Comparison of ENCODE assay signal across 14 cellular contexts in the genomic region with DNA sequence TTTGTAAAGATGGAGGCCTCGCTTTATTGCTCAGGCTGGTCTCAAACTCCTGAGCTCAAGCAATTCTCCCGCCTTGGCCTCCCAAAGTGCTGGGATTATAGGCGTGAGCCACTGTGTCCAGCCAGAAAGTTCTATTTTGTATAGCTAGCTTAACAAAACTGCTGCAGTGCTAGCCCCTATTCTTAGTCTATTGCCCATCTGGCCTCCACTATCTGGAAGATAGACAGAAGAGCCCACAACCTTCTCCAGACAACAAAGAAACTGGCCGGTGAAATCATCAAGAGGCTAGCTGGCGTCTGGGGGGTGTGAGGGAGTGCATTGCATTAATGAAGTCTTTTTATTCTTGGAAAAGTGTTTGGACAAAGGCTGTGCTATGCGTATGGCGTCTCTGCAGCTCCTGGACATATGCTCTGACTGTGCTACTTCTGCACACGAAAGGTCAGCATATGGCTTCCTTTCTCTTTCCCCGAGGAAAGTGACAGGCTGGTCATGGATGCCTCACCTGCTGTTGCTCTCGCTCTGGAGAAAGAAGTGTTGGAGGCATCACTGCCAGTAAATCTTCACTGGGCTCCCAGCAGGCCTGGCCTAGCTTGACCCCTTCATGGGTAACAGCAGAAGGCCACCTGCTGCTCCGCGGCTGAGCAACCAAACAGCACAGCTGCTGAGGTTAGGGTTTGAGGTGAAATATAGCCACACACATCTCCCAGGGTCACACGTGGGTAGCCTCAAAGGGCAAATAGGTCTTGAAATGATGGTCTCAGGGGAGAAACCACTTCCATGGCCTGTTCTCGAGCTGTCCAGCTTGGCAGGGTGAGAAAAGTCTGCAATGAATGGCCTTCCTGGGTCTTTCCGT.
DNase-seq lines count a peak whose midpoint lies in the region; ATAC-seq lines count a peak whose summit lies in the region.
"Had no signal": no experiment of that assay in that cellular context is flagged by ENCODE, and none has a peak within 500 bp of the region (broad histone marks: within the 10 kb centered on the region; RNA-seq: fewer than 3 reads in every experiment).

No MANE protein-coding gene starts in this region.

- peaks cover 9% of the 10 kb centered on the region for H3K4me1 Mint-ChIP-seq in activated T-cell treated with anti-CD3 and anti-CD28 coated beads, Interleukin-2, amount 50 U/mL, for 72 hours (ENCODE audit: low read depth)
- no peaks in the 10 kb centered on the region for H3K4me1 Mint-ChIP-seq in activated T-cell treated with anti-CD3 and anti-CD28 coated beads, Interleukin-2, amount 50 U/mL, for 4 hours (ENCODE audit: low read depth)
- peaks cover 20% of the 10 kb centered on the region for H3K4me1 Mint-ChIP-seq in stimulated activated effector memory CD8-positive, alpha-beta T cell treated with anti-CD3 and anti-CD28 coated beads, Interleukin-12 subunit alpha, Interleukin-12 subunit beta, amount 100 ng/mL, for 72 hours
- H3K4me1 Mint-ChIP-seq: activated naive CD8-positive, alpha-beta T cell treated with anti-CD3 and anti-CD28 coated beads, Interleukin-2, amount 10 ng/mL, durations not matched to agents 7 days and 5 days had no signal

- peak; percentile 18 to 36 for ATAC-seq in activated T-cell treated with anti-CD3 and anti-CD28 coated beads, Interleukin-2, amount 50 U/mL, for 72 hours (replicated peaks in 1 of 2)
- ATAC-seq in activated T-cell treated with anti-CD3 and anti-CD28 coated beads, Interleukin-2, amount 50 U/mL, for 4 hours, result no peak
- ATAC-seq in stimulated activated effector memory CD8-positive, alpha-beta T cell treated with anti-CD3 and anti-CD28 coated beads, Interleukin-12 subunit alpha, Interleukin-12 subunit beta, amount 100 ng/mL, for 72 hours, result peak; percentile 72
- ATAC-seq in HG03432 (IDR thresholded peaks at IDR 0.05; ENCODE audit: unreplicated experiment), result no peak
- ATAC-seq: A549, left colon had no signal

- DNase-seq in activated T-cell treated with anti-CD3 and anti-CD28 coated beads, Interleukin-2, amount 50 U/mL, for 72 hours, result no peak
- no peak for DNase-seq in activated T-cell treated with anti-CD3 and anti-CD28 coated beads, Interleukin-2, amount 50 U/mL, for 4 hours
- DNase-seq in MV-4-11 (lab: John Stamatoyannopoulos, UW) (peak; percentile 31), cerebellum (ENCODE audit: low spot score) (peak; percentile 78), HK-2 (ENCODE audit: unreplicated experiment) (no peak), HuH-7.5 (ENCODE audit: low spot score) (no peak)
- peak in 1 of 2 donors; percentile 73 for DNase-seq in stimulated activated effector memory CD8-positive, alpha-beta T cell treated with anti-CD3 and anti-CD28 coated beads, Interleukin-12 subunit alpha, Interleukin-12 subunit beta, amount 100 ng/mL, for 72 hours (ENCODE audit: low spot score in 2 of 2)
- DNase-seq: activated naive CD8-positive, alpha-beta T cell treated with anti-CD3 and anti-CD28 coated beads, Interleukin-2, amount 10 ng/mL, durations not matched to agents 7 days and 5 days; left colon; NCI-H1436 treated with DMSO at 0.1 percent for 48 hours; stimulated activated CD8-positive, alpha-beta memory T cell treated with anti-CD3 and anti-CD28 coated beads, Interleukin-4, amount 100 ng/mL, for 48 hours had no signal

- peaks cover 35% of the 10 kb centered on the region for H3K27me3 Mint-ChIP-seq in activated T-cell treated with anti-CD3 and anti-CD28 coated beads, Interleukin-2, amount 50 U/mL, for 72 hours (ENCODE audit: low read depth)
- peaks cover 13% of the 10 kb centered on the region for H3K27me3 Mint-ChIP-seq in activated T-cell treated with anti-CD3 and anti-CD28 coated beads, Interleukin-2, amount 50 U/mL, for 4 hours (ENCODE audit: low read depth)

- no peaks in the 10 kb centered on the region for H3K9me3 Mint-ChIP-seq in activated T-cell treated with anti-CD3 and anti-CD28 coated beads, Interleukin-2, amount 50 U/mL, for 72 hours
- no peaks in the 10 kb centered on the region for H3K9me3 Mint-ChIP-seq in activated T-cell treated with anti-CD3 and anti-CD28 coated beads, Interleukin-2, amount 50 U/mL, for 4 hours
- no peaks in the 10 kb centered on the region for H3K9me3 Mint-ChIP-seq in stimulated activated effector memory CD8-positive, alpha-beta T cell treated with anti-CD3 and anti-CD28 coated beads, Interleukin-12 subunit alpha, Interleukin-12 subunit beta, amount 100 ng/mL, for 72 hours
- H3K9me3 Mint-ChIP-seq: activated naive CD8-positive, alpha-beta T cell treated with anti-CD3 and anti-CD28 coated beads, Interleukin-2, amount 10 ng/mL, durations not matched to agents 7 days and 5 days had no signal

- no peaks in the 10 kb centered on the region for H3K36me3 Mint-ChIP-seq in activated T-cell treated with anti-CD3 and anti-CD28 coated beads, Interleukin-2, amount 50 U/mL, for 72 hours (ENCODE audit: insufficient read depth in 2 of 2)
- no peaks in the 10 kb centered on the region for H3K36me3 Mint-ChIP-seq in activated T-cell treated with anti-CD3 and anti-CD28 coated beads, Interleukin-2, amount 50 U/mL, for 4 hours (ENCODE audit: insufficient read depth)
- H3K36me3 Mint-ChIP-seq in stimulated activated effector memory CD8-positive, alpha-beta T cell treated with anti-CD3 and anti-CD28 coated beads, Interleukin-12 subunit alpha, Interleukin-12 subunit beta, amount 100 ng/mL, for 72 hours, result no peaks in the 10 kb centered on the region
- H3K36me3 Mint-ChIP-seq: activated naive CD8-positive, alpha-beta T cell treated with anti-CD3 and anti-CD28 coated beads, Interleukin-2, amount 10 ng/mL, durations not matched to agents 7 days and 5 days had no signal

- H3K27ac Mint-ChIP-seq in activated T-cell treated with anti-CD3 and anti-CD28 coated beads, Interleukin-2, amount 50 U/mL, for 72 hours, result no peak overlapping the region
- H3K27ac Mint-ChIP-seq in stimulated activated effector memory CD8-positive, alpha-beta T cell treated with anti-CD3 and anti-CD28 coated beads, Interleukin-12 subunit alpha, Interleukin-12 subunit beta, amount 100 ng/mL, for 72 hours, result peak overlapping the region; percentile 65
- H3K27ac Mint-ChIP-seq: activated naive CD8-positive, alpha-beta T cell treated with anti-CD3 and anti-CD28 coated beads, Interleukin-2, amount 10 ng/mL, durations not matched to agents 7 days and 5 days had no signal

- H3K4me3 Mint-ChIP-seq in activated T-cell treated with anti-CD3 and anti-CD28 coated beads, Interleukin-2, amount 50 U/mL, for 72 hours, result no peak overlapping the region
- no peak overlapping the region for H3K4me3 Mint-ChIP-seq in activated T-cell treated with anti-CD3 and anti-CD28 coated beads, Interleukin-2, amount 50 U/mL, for 4 hours
- no peak overlapping the region for H3K4me3 Mint-ChIP-seq in stimulated activated effector memory CD8-positive, alpha-beta T cell treated with anti-CD3 and anti-CD28 coated beads, Interleukin-12 subunit alpha, Interleukin-12 subunit beta, amount 100 ng/mL, for 72 hours
- H3K4me3 Mint-ChIP-seq: activated naive CD8-positive, alpha-beta T cell treated with anti-CD3 and anti-CD28 coated beads, Interleukin-2, amount 10 ng/mL, durations not matched to agents 7 days and 5 days; nephron had no signal

Comparison
In these comparisons a context has a peak if more than half of its experiments do, and no peak if none do; other contexts are left out.
1. ATAC-seq: peak in activated T-cell treated with anti-CD3 and anti-CD28 coated beads, Interleukin-2, amount 50 U/mL, for 72 hours (2 of 2) and stimulated activated effector memory CD8-positive, alpha-beta T cell treated with anti-CD3 and anti-CD28 coated beads, Interleukin-12 subunit alpha, Interleukin-12 subunit beta, amount 100 ng/mL, for 72 hours (single experiment); none in activated T-cell treated with anti-CD3 and anti-CD28 coated beads, Interleukin-2, amount 50 U/mL, for 4 hours (0 of 2) and HG03432 (single experiment).
2. DNase-seq: peak in MV-4-11 (single experiment) and cerebellum (single experiment); none in activated T-cell treated with anti-CD3 and anti-CD28 coated beads, Interleukin-2, amount 50 U/mL, for 72 hours (0 of 2), activated T-cell treated with anti-CD3 and anti-CD28 coated beads, Interleukin-2, amount 50 U/mL, for 4 hours (single experiment), HK-2 (single experiment) and HuH-7.5 (single experiment).